In the genomic region with DNA sequence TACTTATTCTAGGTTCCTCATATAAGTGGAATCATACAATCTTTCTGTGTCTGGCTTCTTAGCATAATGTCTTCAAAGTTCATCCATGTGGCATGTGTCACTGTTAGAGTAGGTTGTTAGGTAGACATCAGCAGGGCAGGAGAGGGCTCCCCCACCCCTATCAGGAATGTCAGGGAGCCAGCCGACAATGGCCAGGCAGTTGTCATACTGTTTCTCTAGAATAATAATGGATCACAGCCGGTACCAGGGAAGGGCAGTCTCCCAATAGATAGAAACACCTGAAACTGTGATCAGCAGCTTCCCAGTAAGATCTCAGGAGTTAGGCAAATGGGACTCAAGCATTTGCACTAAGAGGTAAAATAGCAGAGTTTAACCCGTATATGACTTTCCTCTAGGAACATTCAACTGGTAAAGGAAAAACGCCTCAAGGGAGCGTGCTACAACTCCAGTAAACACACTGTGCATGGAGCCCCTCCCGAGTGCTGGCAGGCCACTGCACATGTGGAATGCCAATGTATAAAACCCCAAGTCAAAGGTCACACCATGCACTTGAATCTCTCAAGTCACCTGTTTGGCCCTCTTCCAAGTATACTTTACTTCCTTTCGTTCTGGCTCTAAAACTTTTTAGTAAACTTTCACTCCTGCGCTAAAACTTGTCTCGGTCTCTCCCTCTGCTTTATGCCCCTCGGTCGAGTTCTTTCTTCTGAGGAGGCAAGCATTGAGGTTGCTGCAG, we compare ENCODE assay signal across 20 cellular contexts. TPM values are rescaled to one million over a fixed set of nuclear protein-coding genes. Genes with fewer than 3 reads are reported as not detected.
DNase-seq lines count a peak whose midpoint lies in the region; ATAC-seq, FAIRE-seq and TF ChIP-seq lines count a peak whose summit lies in the region.
"Had no signal": no experiment of that assay in that cellular context is flagged by ENCODE, and none has a peak within 500 bp of the region (broad histone marks: within the 10 kb centered on the region; RNA-seq: fewer than 3 reads in every experiment).

No MANE protein-coding gene starts in this region.

- FAIRE-seq in H1 (lab: Jason Lieb, UNC) (peak; percentile 80), small intestine (lab: Jason Lieb, UNC) (no peak), GM12891 (lab: Jason Lieb, UNC) (no peak)
- FAIRE-seq: H54 had no signal

- ATAC-seq in left lobe of liver, result peak; percentile 37
- ATAC-seq in GM19351 (IDR thresholded peaks at IDR 0.05; ENCODE audit: unreplicated experiment), result no peak
- no peak for ATAC-seq in GM21825 (IDR thresholded peaks at IDR 0.05; ENCODE audit: unreplicated experiment)
- ATAC-seq: PC-3 had no signal

- H2BK5ac ChIP-seq in H1 (ENCODE audit: low read depth, low read length), result no peak overlapping the region

- H3K79me1 ChIP-seq in H1 (ENCODE audit: low read depth, low read length), result no peaks in the 10 kb centered on the region

- no peak overlapping the region for H2BK12ac ChIP-seq in H1 (ENCODE audit: low read depth, low read length)

- TF ChIP-seq CTCF in H1 (IDR thresholded peaks at IDR 0.05; ENCODE audit: control extremely low read depth in 1 of 3, insufficient read depth in 1 of 3, low read depth in 1 of 3, low read length in 3 of 3), result no peak

- no peak overlapping the region for H3K56ac ChIP-seq in H1 (replicated peaks; ENCODE audit: insufficient read length, low read depth, low read length)

- CTCF ChIA-PET in H1 (lab: Charles Lee; ENCODE audit: partially characterized antibody), result interaction anchor here (1.2 to 2.2 kb wide), 2 partner anchors 8 to 32 kb away, joined by 3 to 6 read pairs; no protein-coding TSS in a partner anchor

- H4K8ac ChIP-seq in H1 (ENCODE audit: extremely low read depth, insufficient read depth, low read length), result no peak overlapping the region

- H3K27ac ChIP-seq in HUES64 (ENCODE audit: low read depth, low read length), result peak overlapping the region; percentile 60; the same call in 1 of the 2 replicates
- H3K27ac ChIP-seq in H1 (ENCODE audit: low read depth, low read length), result no peak overlapping the region
- H3K27ac ChIP-seq in small intestine (ENCODE audit: low read depth in 1 of 2, low read length in 1 of 2), result peak overlapping the region in 1 of 2 donors; percentile 3
- H3K27ac ChIP-seq: BLaER1, KMS-11 had no signal

- H3K36me3 ChIP-seq in HUES64 (ENCODE audit: insufficient read depth, low read length) (no peaks in the 10 kb centered on the region), H1 (ENCODE audit: control insufficient read depth in 2 of 4, insufficient read depth in 4 of 4, low read length in 3 of 4) (no peaks in the 10 kb centered on the region), small intestine (ENCODE audit: control insufficient read depth in 2 of 2, insufficient read depth in 2 of 2, low read length in 2 of 2) (no peaks in the 10 kb centered on the region)
- H3K36me3 ChIP-seq: BLaER1 had no signal

- H4K5ac ChIP-seq in H1 (ENCODE audit: insufficient read length, low read depth, low read length), result no peak overlapping the region

- H3K9ac ChIP-seq in HUES64 (ENCODE audit: low read depth, low read length), result no peak overlapping the region
- H3K9ac ChIP-seq in H1 (replicated peaks in 1 of 4; ENCODE audit: extremely low read depth in 1 of 4, low read depth in 3 of 4, low read length in 3 of 4), result no peak overlapping the region
- H3K9ac ChIP-seq: BLaER1, KMS-11 had no signal

- no peaks in the 10 kb centered on the region for H3K27me3 ChIP-seq in HUES64 (ENCODE audit: insufficient read depth, low read length)
- H3K27me3 ChIP-seq in H1 (replicated peaks in 1 of 4; ENCODE audit: control insufficient read depth in 3 of 4, extremely low read depth in 1 of 4, insufficient read depth in 3 of 4, low read length in 3 of 4), result no peaks in the 10 kb centered on the region
- no peaks in the 10 kb centered on the region for H3K27me3 ChIP-seq in small intestine (ENCODE audit: control insufficient read depth in 2 of 2, insufficient read depth in 2 of 2, low read length in 2 of 2)
- H3K27me3 ChIP-seq: BLaER1 had no signal

- H3K4ac ChIP-seq in H1 (replicated peaks; ENCODE audit: insufficient read length, low read depth, low read length), result no peak overlapping the region

- TF ChIP-seq POLR2A in H1 (IDR thresholded peaks at IDR 0.05; ENCODE audit: control extremely low read depth in 1 of 2, low read depth in 2 of 2, low read length in 2 of 2) (no peak), GM12891 (IDR thresholded peaks at IDR 0.05; ENCODE audit: low read depth, low read length) (no peak)

- 0 out of 2 replicates have a peak overlapping the region, but pooled peaks have one; percentile 57 for H2AK5ac ChIP-seq in H1 (ENCODE audit: low read depth, low read length)

- no peak for TF ChIP-seq RAD21 in H1 (IDR thresholded peaks at IDR 0.05 in 1 of 2, conservative IDR thresholded peaks at IDR 0.05 in 1 of 2; ENCODE audit: low read depth in 2 of 2, low read length in 2 of 2)

- TF ChIP-seq EP300 in H1 (IDR thresholded peaks at IDR 0.05; ENCODE audit: borderline replicate concordance in 1 of 2, low read depth in 2 of 2, low read length in 2 of 2), result no peak

- H3K4me3 ChIP-seq in HUES64 (ENCODE audit: low read length), result no peak overlapping the region
- no peak overlapping the region for H3K4me3 ChIP-seq in H1 (ENCODE audit: extremely low read depth in 1 of 4, insufficient read depth in 2 of 4, low read depth in 3 of 4, low read length in 4 of 4)
- H3K4me3 ChIP-seq in small intestine (ENCODE audit: low read depth in 1 of 2, low read length in 2 of 2), result no peak overlapping the region
- H3K4me3 ChIP-seq: BLaER1 had no signal

- H3K4me2 ChIP-seq in H1 (ENCODE audit: insufficient read depth in 1 of 2, low read depth in 2 of 2, low read length in 2 of 2), result peak overlapping the region in 1 of 2 experiments; percentile 7; a peak in 1 of 4 replicates
- H3K4me2 ChIP-seq: BLaER1, KMS-11 had no signal

- no peak overlapping the region for H2BK120ac ChIP-seq in H1 (replicated peaks; ENCODE audit: low read depth, low read length)

- no peak for DNase-seq in H1 (ENCODE audit: low read depth in 1 of 2, low spot score in 2 of 2)
- no peak for DNase-seq in left lobe of liver (ENCODE audit: low spot score)
- peak; percentile 80 for DNase-seq in small intestine
- no peak for DNase-seq in GM12891 (ENCODE audit: insufficient read length, low spot score)
- DNase-seq: CD4-positive, alpha-beta memory T cell; DMS153; GDM1; HFFc6; NCI-H1417 treated with DMSO at 0.1 percent for 48 hours; NCI-H187 treated with DMSO at 0.1 percent for 48 hours; NCI-H2227 treated with DMSO at 0.1 percent for 48 hours; NCI-H510A treated with DMSO at 0.1 percent for 48 hours; NCI-H774; PC-3 had no signal

- H3K23ac ChIP-seq in H1 (ENCODE audit: insufficient read length), result no peak overlapping the region

- H2AFZ ChIP-seq in H1 (ENCODE audit: low read length), result no peak overlapping the region

- no peaks in the 10 kb centered on the region for H3K79me2 ChIP-seq in H1 (ENCODE audit: control insufficient read depth in 1 of 2, insufficient read depth in 2 of 2, low read length in 2 of 2)

- no peaks in the 10 kb centered on the region for H4K20me1 ChIP-seq in H1 (replicated peaks in 1 of 2; ENCODE audit: control insufficient read depth in 1 of 2, insufficient read depth in 2 of 2, low read length in 2 of 2)
- H4K20me1 ChIP-seq: BLaER1 had no signal

- peak overlapping the region; percentile 56 for H2BK20ac ChIP-seq in H1 (ENCODE audit: low read length)

- H3K23me2 ChIP-seq in H1 (ENCODE audit: low read depth, low read length), result no peaks in the 10 kb centered on the region

- H3K9me3 ChIP-seq in HUES64 (ENCODE audit: insufficient read depth, low read depth, low read length) (no peaks in the 10 kb centered on the region), H1 (ENCODE audit: insufficient read depth in 2 of 2, low read depth in 1 of 2, low read length in 1 of 2) (0 out of 4 replicates have a peak, but pooled peaks cover 2 to 3% of the 10 kb centered on the region in 2 experiments), small intestine (ENCODE audit: control insufficient read depth, low read depth) (no peaks in the 10 kb centered on the region)

- H3K14ac ChIP-seq in H1 (ENCODE audit: insufficient read length), result no peak overlapping the region

- WGBS in HUES64, result 79% methylated on average over 11 of the region's 11 CpGs
- WGBS in H1 (ENCODE audit: extremely low coverage in 1 of 2, insufficient coverage in 1 of 2, insufficient read length in 1 of 2, insufficient replicate concordance in 2 of 2, low coverage in 1 of 2, low lambda C conversion rate in 2 of 2, missing lambda C conversion rate in 1 of 2), 2 experiments, result 70% methylated on average over 11 of the region's 11 CpGs; no CpG with 5 or more reads in 1 of the 2 experiments
- 74 to 79% (median 76%) methylated on average over 11 of the region's 11 CpGs for WGBS in small intestine, 3 donors

- H3K18ac ChIP-seq in H1 (ENCODE audit: extremely low read depth, low read length), result no peak overlapping the region; the same call in 1 of the 2 replicates

- POLR2A ChIA-PET in H1 (lab: Charles Lee; ENCODE audit: partially characterized antibody), result interaction anchor here (1.4 kb wide), 1 partner anchor 29 kb away, joined by 4 read pairs; a partner anchor contains a TSS

- H4K91ac ChIP-seq in H1 (replicated peaks; ENCODE audit: insufficient read length, low read length), result no peak overlapping the region

- H3K4me1 ChIP-seq in HUES64 (ENCODE audit: insufficient read depth, low read length) (peaks cover 21% of the 10 kb centered on the region), H1 (replicated peaks in 1 of 4; ENCODE audit: control insufficient read depth in 3 of 4, insufficient read depth in 4 of 4, low read length in 3 of 4) (peaks cover 0 to 10% (median 2%) of the 10 kb centered on the region in 4 experiments; a peak in 3 of 7 replicates), small intestine (ENCODE audit: control insufficient read depth in 2 of 2, insufficient read depth in 1 of 2, low read depth in 1 of 2, low read length in 1 of 2) (no peaks in the 10 kb centered on the region)

- peak overlapping the region; percentile 46; the same call in 1 of the 2 replicates for H2BK15ac ChIP-seq in H1 (ENCODE audit: low read length)

RNA-seq across cellular contexts. Expression of a gene that starts 29.8 kb away (rescaled TPM):
- 8.1 TPM for polyA plus RNA-seq in HUES64 (2013, experiment 1 of 2)
- 6.8 TPM for polyA plus RNA-seq in HUES64 (2013, experiment 2 of 2)
- 13.0 and 14.7 TPM in 2 replicates for total RNA-seq in H1 (2021; fragmentation: NEBNext Ultra II Directional; extraction: Animal tissue kit (Norgen Biotek cat#: 25700))
- polyA plus RNA-seq in H1 (2011; rRNA removed), result 7.4 and 8.0 TPM in 2 replicates
- 11.8 TPM for polyA plus RNA-seq in H1 (2011; cell fraction: cytosol; rRNA removed)
- 13.3 TPM for polyA plus RNA-seq in H1 (2011; cell fraction: nucleus; rRNA removed)
- polyA plus RNA-seq in H1 (2012, experiment 1 of 2), result 8.4 to 11.7 TPM (median 9.4 TPM) in 4 replicates
- 3.6 TPM for polyA plus RNA-seq in H1 (2012, experiment 2 of 2)
- polyA plus RNA-seq in H1 (2013, experiment 1 of 2), result 11.2 TPM
- polyA plus RNA-seq in H1 (2013, experiment 2 of 2), result 10.3 TPM
- 6.7 and 8.9 TPM in 2 replicates for polyA minus RNA-seq in H1 (2011; rRNA and poly(A)+ RNA removed)
- 7.4 TPM for polyA minus RNA-seq in H1 (2011; cell fraction: cytosol; rRNA and poly(A)+ RNA removed)
- 9.8 TPM for polyA minus RNA-seq in H1 (2011; cell fraction: nucleus; rRNA and poly(A)+ RNA removed)
- 22.5 TPM for total RNA-seq in left lobe of liver
- 10 to 100 TPM in 1 of 3 donors, 1 to 10 TPM in 2; 7.5 to 10.3 (median 7.6) TPM for polyA plus RNA-seq in small intestine
- polyA plus RNA-seq in GM12891 (2012; ENCODE audit: low read depth, missing spikeins), result 6.0 TPM

RNA-seq across cellular contexts. Expression of a gene that starts 57.2 kb away (rescaled TPM):
- polyA plus RNA-seq in HUES64 (2013, experiment 1 of 2), result 2.0 TPM
- polyA plus RNA-seq in HUES64 (2013, experiment 2 of 2), result 1.6 TPM
- total RNA-seq in H1 (2021; fragmentation: NEBNext Ultra II Directional; extraction: Animal tissue kit (Norgen Biotek cat#: 25700)), result 8.5 and 8.8 TPM in 2 replicates
- polyA plus RNA-seq in H1 (2011; rRNA removed) (2.5 and 3.4 TPM in 2 replicates), small intestine (1 to 10 TPM; 1.1 to 7.3 (median 1.9) TPM)
- 2.8 TPM for polyA plus RNA-seq in H1 (2011; cell fraction: cytosol; rRNA removed)
- 4.1 TPM for polyA plus RNA-seq in H1 (2011; cell fraction: nucleus; rRNA removed)
- polyA plus RNA-seq in H1 (2012, experiment 1 of 2), result 2.5 to 3.4 TPM (median 3.1 TPM) in 4 replicates
- 0.63 TPM for polyA plus RNA-seq in H1 (2012, experiment 2 of 2)
- 3.5 TPM for polyA plus RNA-seq in H1 (2013, experiment 1 of 2)
- polyA plus RNA-seq in H1 (2013, experiment 2 of 2), result 3.6 TPM
- polyA minus RNA-seq in H1 (2011; rRNA and poly(A)+ RNA removed), result 8.5 and 10.8 TPM in 2 replicates
- 7.9 TPM for polyA minus RNA-seq in H1 (2011; cell fraction: cytosol; rRNA and poly(A)+ RNA removed)
- 14.4 TPM for polyA minus RNA-seq in H1 (2011; cell fraction: nucleus; rRNA and poly(A)+ RNA removed)
- 9.6 TPM for total RNA-seq in left lobe of liver
- 9.8 TPM for polyA plus RNA-seq in GM12891 (2012; ENCODE audit: low read depth, missing spikeins)
